Comparison of ENCODE assay signal across 27 cellular contexts in genomic region chr9:116900007-116900367, GRCh38.
"Had no signal": no experiment of that assay in that cellular context is flagged by ENCODE, and none has a peak within 500 bp of the region (broad histone marks: within the 10 kb centered on the region; RNA-seq: fewer than 3 reads in every experiment).

No MANE protein-coding gene starts in this region.

- H3K4me3 Mint-ChIP-seq: endodermal cell; naive thymus-derived CD4-positive, alpha-beta T cell; nephron; neural progenitor cell; type B pancreatic cell had no signal

- H2AFZ ChIP-seq: hepatocyte, neural progenitor cell, parathyroid adenoma had no signal

- H3K36me3 Mint-ChIP-seq: naive thymus-derived CD4-positive, alpha-beta T cell; neural progenitor cell; type B pancreatic cell had no signal

- DNase-seq: dorsolateral prefrontal cortex; effector CD4-positive, alpha-beta T cell; heart left ventricle; kidney; midbrain; naive thymus-derived CD4-positive, alpha-beta T cell; right lobe of liver; stimulated activated CD4-positive, alpha-beta T cell treated with anti-CD3 and anti-CD28 coated beads, Interleukin-12 subunit alpha, Interleukin-12 subunit beta, amount 100 ng/mL, for 4 hours; stimulated activated CD4-positive, alpha-beta T cell treated with anti-CD3 and anti-CD28 coated beads, Interleukin-1b, Interleukin-23, amount 100 ng/mL, for 48 hours; stimulated activated CD4-positive, alpha-beta T cell treated with anti-CD3 and anti-CD28 coated beads, Interleukin-4, amount 100 ng/mL, for 1 hour; stimulated activated CD8-positive, alpha-beta memory T cell treated with anti-CD3 and anti-CD28 coated beads, Interleukin-4, amount 100 ng/mL, for 48 hours; stimulated activated naive CD4-positive, alpha-beta T cell treated with Interleukin-2 at 50 U/mL for 16 hours; stomach; thyroid gland had no signal

- H3K9ac ChIP-seq: neural progenitor cell, parathyroid adenoma had no signal

- H3K4me1 ChIP-seq: esophagus muscularis mucosa, foreskin keratinocyte, gastroesophageal sphincter, heart left ventricle, parathyroid adenoma, right lobe of liver, stomach, thyroid gland had no signal

- H3K27ac Mint-ChIP-seq: endodermal cell; naive thymus-derived CD4-positive, alpha-beta T cell; nephron; neural progenitor cell; progenitor cell of endocrine pancreas; type B pancreatic cell had no signal

- H3K4me3 ChIP-seq: esophagus muscularis mucosa, gastroesophageal sphincter, heart left ventricle, hepatocyte, lung, neural progenitor cell, right lobe of liver, smooth muscle cell, stomach, thyroid gland had no signal

- H3K4me1 Mint-ChIP-seq: naive thymus-derived CD4-positive, alpha-beta T cell; nephron had no signal

- H3K27me3 ChIP-seq: dorsolateral prefrontal cortex, foreskin keratinocyte, heart left ventricle, hepatocyte, neural progenitor cell, right lobe of liver, stomach, thyroid gland had no signal

- ATAC-seq: foreskin keratinocyte; gastroesophageal sphincter; heart left ventricle; left lobe of liver; naive thymus-derived CD4-positive, alpha-beta T cell; right lobe of liver had no signal

- H3K9me3 ChIP-seq: right lobe of liver, thyroid gland had no signal

- H3K4me2 ChIP-seq: hepatocyte, neural progenitor cell, smooth muscle cell had no signal

- H3K79me2 ChIP-seq: hepatocyte, parathyroid adenoma had no signal

- H3K36me3 ChIP-seq: esophagus muscularis mucosa, gastroesophageal sphincter, heart left ventricle, neural progenitor cell, right lobe of liver, stomach, thyroid gland had no signal

- H3K27ac ChIP-seq: esophagus muscularis mucosa, foreskin keratinocyte, gastroesophageal sphincter, heart left ventricle, hepatocyte, neural progenitor cell, parathyroid adenoma, right lobe of liver, stomach, thyroid gland had no signal

- H3K27me3 Mint-ChIP-seq: progenitor cell of endocrine pancreas had no signal
